7 cellular contexts compared by ENCODE assay signal in the genomic region with DNA sequence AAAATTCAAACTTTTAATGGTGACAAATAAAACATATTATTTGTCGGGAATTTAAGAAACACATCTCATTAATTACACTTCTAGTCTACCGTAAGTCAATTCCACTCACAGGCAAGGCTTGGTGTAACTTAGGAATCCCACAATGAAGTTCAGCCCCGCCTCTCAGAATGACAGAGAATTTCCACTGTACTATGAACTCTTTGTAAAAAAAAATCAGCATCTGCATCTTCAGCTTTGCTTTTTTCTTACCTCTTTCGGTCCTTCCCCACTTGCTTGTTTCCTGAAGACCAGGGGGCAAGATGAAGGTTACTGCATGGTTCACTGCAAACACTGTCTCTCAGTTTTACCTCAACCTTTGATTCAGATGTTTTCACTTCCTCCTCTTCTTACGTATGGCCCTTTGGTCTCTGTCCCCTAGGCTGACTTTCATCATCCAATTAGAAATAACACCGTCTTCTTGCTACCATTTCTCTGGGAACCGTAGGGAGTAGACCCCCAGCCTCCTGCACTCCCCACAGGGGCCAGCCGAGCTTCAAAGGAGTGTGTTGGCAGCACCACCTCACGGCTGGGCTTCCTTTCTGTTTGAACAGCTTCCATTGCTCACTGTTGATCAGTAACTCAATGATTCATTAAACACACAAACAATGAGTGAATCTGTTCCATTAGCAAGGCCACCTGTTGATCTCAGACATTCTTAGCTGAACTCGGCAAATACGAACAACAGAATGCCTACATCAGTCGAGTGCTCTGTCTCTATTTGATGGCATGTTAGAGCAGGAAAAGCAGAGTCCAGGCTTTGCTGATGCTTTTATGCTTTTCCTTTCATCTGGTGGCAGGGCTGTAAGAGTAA.
A peak's percentile ranks its signal among the peaks of the same experiment; 100 is the strongest.
DNase-seq lines count a peak whose midpoint lies in the region; ATAC-seq lines count a peak whose summit lies in the region.

No MANE protein-coding gene starts in this region.

- H3K4me1 ChIP-seq in duodenal mucosa (ENCODE audit: control insufficient read depth in 1 of 2, insufficient read depth in 2 of 2, low read length in 2 of 2) (peaks cover 6 to 16% of the 10 kb centered on the region in 2 donors), aorta (ENCODE audit: control insufficient read depth in 1 of 2, insufficient read depth in 2 of 2, low read length in 2 of 2) (no peaks in the 10 kb centered on the region)

- DNase-seq in NCI-H128 (lab: John Stamatoyannopoulos, UW; ENCODE audit: unreplicated experiment) (peak; percentile 83), aorta (no peak)
- no peak for DNase-seq in stimulated activated naive CD8-positive, alpha-beta T cell treated with anti-CD3 and anti-CD28 coated beads, Interleukin-15, Interleukin-2, amounts not matched to agents 100 U/mL and 50 U/mL, for 24 hours
- no peak for DNase-seq in NK-92 treated with Interleukin-12 subunit alpha and Interleukin-12 subunit beta, amount 100 ng/mL, for 24 hours (lab: John Stamatoyannopoulos, UW)

- WGBS in aorta, 2 donors, result 69 to 74% methylated on average over 12 of the region's 12 CpGs

- peak overlapping the region; percentile 35 to 65 for H3K9ac ChIP-seq in duodenal mucosa (ENCODE audit: low read depth in 1 of 2, low read length in 2 of 2)

- H3K4me3 ChIP-seq in duodenal mucosa (ENCODE audit: low read depth in 1 of 2, low read length in 2 of 2), result peak overlapping the region; percentile 56 to 67
- no peak overlapping the region for H3K4me3 ChIP-seq in aorta (ENCODE audit: low read length in 2 of 2)

- H3K9me3 ChIP-seq in duodenal mucosa (ENCODE audit: control insufficient read depth in 1 of 2, low read length in 2 of 2), result no peaks in the 10 kb centered on the region
- H3K9me3 ChIP-seq in aorta (ENCODE audit: control insufficient read depth, low read length), result peaks cover 2% of the 10 kb centered on the region

- no peaks in the 10 kb centered on the region for H3K27me3 ChIP-seq in duodenal mucosa (ENCODE audit: control insufficient read depth in 1 of 2, insufficient read depth in 2 of 2, low read length in 2 of 2)
- H3K27me3 ChIP-seq in aorta (ENCODE audit: control insufficient read depth in 1 of 2, insufficient read depth in 2 of 2, low read length in 1 of 2), result no peaks in the 10 kb centered on the region

- H3K36me3 ChIP-seq in duodenal mucosa (ENCODE audit: control insufficient read depth in 1 of 2, insufficient read depth in 2 of 2, low read length in 2 of 2), result no peaks in the 10 kb centered on the region
- H3K36me3 ChIP-seq in aorta (ENCODE audit: control insufficient read depth in 1 of 2, insufficient read depth in 2 of 2, low read length in 1 of 2), result no peaks in the 10 kb centered on the region

- peak; percentile 96 for ATAC-seq in GM18873 (IDR thresholded peaks at IDR 0.05; ENCODE audit: low FRiP score, unreplicated experiment)
- ATAC-seq in HG02763 (IDR thresholded peaks at IDR 0.05; ENCODE audit: unreplicated experiment), result peak; percentile 96
- ATAC-seq in stimulated activated naive CD8-positive, alpha-beta T cell treated with anti-CD3 and anti-CD28 coated beads, Interleukin-15, Interleukin-2, amounts not matched to agents 100 U/mL and 50 U/mL, for 24 hours, result peak; percentile 69
- no peak for ATAC-seq in aorta (ENCODE audit: low FRiP score)

- intact Hi-C loops in aorta (cut with DNase I), result no loop called here

- peak overlapping the region; percentile 41 for H3K27ac ChIP-seq in duodenal mucosa (ENCODE audit: low read depth, low read length)
- no peak overlapping the region for H3K27ac ChIP-seq in aorta (ENCODE audit: low read depth in 1 of 2, low read length in 2 of 2)

Comparison
In these comparisons a context has a peak if more than half of its experiments do, and no peak if none do; other contexts are left out.
1. H3K4me3 ChIP-seq: peak in duodenal mucosa (2 of 2); none in aorta (0 of 2).